ENCODE assay signal across 2 cellular contexts in the genomic region with DNA sequence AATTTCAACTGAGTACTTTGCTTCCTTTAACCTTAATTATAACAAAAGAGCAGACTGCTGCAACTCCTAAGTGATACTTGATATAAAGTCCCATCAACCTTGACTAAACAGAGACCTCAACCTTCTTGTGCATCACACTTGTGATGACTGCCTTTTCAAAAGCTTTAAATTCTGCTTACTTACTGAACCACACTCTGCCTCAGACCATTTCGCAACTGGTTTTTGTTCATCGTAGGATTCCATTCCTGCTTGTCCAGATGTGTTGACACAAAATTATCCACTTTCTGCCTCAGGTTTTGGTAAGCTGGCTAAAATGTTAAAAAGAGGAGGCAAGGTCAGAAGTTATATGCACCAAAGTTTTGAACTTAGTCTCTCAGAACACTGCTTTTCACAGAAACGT.
TF ChIP-seq lines count a peak whose summit lies in the region.

No MANE protein-coding gene starts in this region.

TF ChIP-seq in IMR-90, 13 proteins besides CTCF, POLR2A, EP300 and RAD21:
- TF ChIP-seq CEBPB (IDR thresholded peaks at IDR 0.05; ENCODE audit: low read depth, low read length) (peak; percentile 94), MAFK (IDR thresholded peaks at IDR 0.05; ENCODE audit: low read depth, low read length) (no peak)
- TF ChIP-seq, protein P1, sequence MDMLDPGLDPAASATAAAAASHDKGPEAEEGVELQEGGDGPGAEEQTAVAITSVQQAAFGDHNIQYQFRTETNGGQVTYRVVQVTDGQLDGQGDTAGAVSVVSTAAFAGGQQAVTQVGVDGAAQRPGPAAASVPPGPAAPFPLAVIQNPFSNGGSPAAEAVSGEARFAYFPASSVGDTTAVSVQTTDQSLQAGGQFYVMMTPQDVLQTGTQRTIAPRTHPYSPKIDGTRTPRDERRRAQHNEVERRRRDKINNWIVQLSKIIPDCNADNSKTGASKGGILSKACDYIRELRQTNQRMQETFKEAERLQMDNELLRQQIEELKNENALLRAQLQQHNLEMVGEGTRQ (IDR thresholded peaks at IDR 0.05; ENCODE audit: low read depth, low read length): no peak

TF ChIP-seq in HEK293T, 16 proteins besides CTCF, POLR2A, EP300 and RAD21:
- no peak for TF ChIP-seq CTBP1 (IDR thresholded peaks at IDR 0.05; ENCODE audit: borderline replicate concordance)
- no peak for TF ChIP-seq NFRKB (IDR thresholded peaks at IDR 0.05)
- no peak for TF ChIP-seq FOXM1 (IDR thresholded peaks at IDR 0.05; ENCODE audit: borderline replicate concordance)
- TF ChIP-seq PKNOX1 (IDR thresholded peaks at IDR 0.05): no peak
- no peak for TF ChIP-seq FOXA1 (IDR thresholded peaks at IDR 0.05)
- no peak for TF ChIP-seq LEF1 (IDR thresholded peaks at IDR 0.05; ENCODE audit: borderline replicate concordance)
- TF ChIP-seq SP1 (IDR thresholded peaks at IDR 0.05): no peak
- TF ChIP-seq SUZ12 (IDR thresholded peaks at IDR 0.05): no peak
